1 cellular context compared by ENCODE assay signal in the genomic region with DNA sequence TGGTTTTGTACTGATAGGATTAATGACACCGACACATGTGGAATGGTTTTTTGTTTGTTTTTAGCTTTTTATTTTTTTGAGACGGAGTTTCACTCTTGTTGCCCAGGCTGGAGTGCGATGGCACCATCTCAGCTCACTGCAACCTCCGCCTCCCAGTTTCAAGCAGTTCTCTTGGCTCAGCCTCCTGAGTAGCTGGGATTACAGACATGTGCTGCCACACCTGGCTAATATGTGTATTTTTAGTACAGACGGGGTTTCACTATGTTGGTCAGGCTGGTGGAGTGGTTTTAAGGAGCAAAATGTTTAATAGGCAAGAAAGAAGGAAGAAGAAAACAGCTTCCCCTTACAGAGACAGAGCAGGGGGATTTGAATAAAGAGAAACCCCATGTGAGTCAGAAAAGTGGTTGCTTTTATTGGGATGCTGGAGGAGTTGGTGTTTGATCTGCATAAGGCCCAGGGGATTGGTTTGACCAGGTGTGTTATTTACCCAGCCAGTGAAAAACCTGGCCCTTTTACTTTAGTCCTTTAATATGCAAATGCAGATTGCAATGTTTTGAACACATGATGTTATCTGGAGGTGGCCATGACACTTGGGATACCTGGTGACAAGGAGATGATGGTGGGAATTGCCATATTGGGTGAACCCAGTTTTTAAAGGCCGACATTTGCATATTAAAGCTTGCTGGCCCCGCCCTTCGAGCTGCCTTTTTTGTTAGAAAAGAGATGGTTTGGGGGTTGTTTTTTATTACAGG.
TF ChIP-seq lines count a peak whose summit lies in the region.

No MANE protein-coding gene starts in this region.

TF ChIP-seq in SK-N-SH, 30 proteins besides CTCF, POLR2A, EP300 and RAD21 (continued from another document):
- TF ChIP-seq, protein P1, sequence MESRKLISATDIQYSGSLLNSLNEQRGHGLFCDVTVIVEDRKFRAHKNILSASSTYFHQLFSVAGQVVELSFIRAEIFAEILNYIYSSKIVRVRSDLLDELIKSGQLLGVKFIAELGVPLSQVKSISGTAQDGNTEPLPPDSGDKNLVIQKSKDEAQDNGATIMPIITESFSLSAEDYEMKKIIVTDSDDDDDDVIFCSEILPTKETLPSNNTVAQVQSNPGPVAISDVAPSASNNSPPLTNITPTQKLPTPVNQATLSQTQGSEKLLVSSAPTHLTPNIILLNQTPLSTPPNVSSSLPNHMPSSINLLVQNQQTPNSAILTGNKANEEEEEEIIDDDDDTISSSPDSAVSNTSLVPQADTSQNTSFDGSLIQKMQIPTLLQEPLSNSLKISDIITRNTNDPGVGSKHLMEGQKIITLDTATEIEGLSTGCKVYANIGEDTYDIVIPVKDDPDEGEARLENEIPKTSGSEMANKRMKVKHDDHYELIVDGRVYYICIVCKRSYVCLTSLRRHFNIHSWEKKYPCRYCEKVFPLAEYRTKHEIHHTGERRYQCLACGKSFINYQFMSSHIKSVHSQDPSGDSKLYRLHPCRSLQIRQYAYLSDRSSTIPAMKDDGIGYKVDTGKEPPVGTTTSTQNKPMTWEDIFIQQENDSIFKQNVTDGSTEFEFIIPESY (IDR thresholded peaks at IDR 0.05; ENCODE audit: borderline replicate concordance, low read depth): no peak
- no peak for TF ChIP-seq POLR2AphosphoS5 (IDR thresholded peaks at IDR 0.05; ENCODE audit: low read depth, low read length)
- no peak for TF ChIP-seq RFX5 (IDR thresholded peaks at IDR 0.05; ENCODE audit: low read length)
TF ChIP-seq in SK-N-SH: peak in this region for 0.
